ENCODE assay signal across 7 cellular contexts in genomic region chr11:72430743-72431570, GRCh38. TPM values are rescaled to one million over a fixed set of nuclear protein-coding genes. Genes with fewer than 3 reads are reported as not detected.
A peak's percentile ranks its signal among the peaks of the same experiment; 100 is the strongest.
DNase-seq lines count a peak whose midpoint lies in the region; ATAC-seq, FAIRE-seq and TF ChIP-seq lines count a peak whose summit lies in the region.

No MANE protein-coding gene starts in this region.

- TF ChIP-seq CTCF in LNCaP clone FGC (IDR thresholded peaks at IDR 0.05; ENCODE audit: control insufficient read depth, extremely low read depth, insufficient read depth) = peak; percentile 89
- peak; percentile 55 for TF ChIP-seq CTCF in SU-DHL-6 (IDR thresholded peaks at IDR 0.05; ENCODE audit: insufficient read depth, low read length, poor library complexity, severe bottlenecking)
- peak; percentile 42 to 61 (median 46) for TF ChIP-seq CTCF in breast epithelium (IDR thresholded peaks at IDR 0.05)
- peak; percentile 70 for TF ChIP-seq CTCF in kidney (IDR thresholded peaks at IDR 0.05; ENCODE audit: borderline replicate concordance, extremely low read depth, insufficient read depth)

- H2AFZ ChIP-seq in SU-DHL-6 (ENCODE audit: low read depth, low read length, severe bottlenecking) = no peak overlapping the region

- H3F3A ChIP-seq in SU-DHL-6 (ENCODE audit: insufficient read depth) = no peaks in the 10 kb centered on the region

- H3K27ac ChIP-seq in SU-DHL-6 (ENCODE audit: low read depth, low read length) (no peak overlapping the region), breast epithelium (no peak overlapping the region), kidney (ENCODE audit: low read depth in 2 of 2, low read length in 2 of 2) (no peak overlapping the region)

- H3K9me3 ChIP-seq in SU-DHL-6 (ENCODE audit: insufficient read depth, low read length) (no peaks in the 10 kb centered on the region), breast epithelium (no peaks in the 10 kb centered on the region), kidney (ENCODE audit: control insufficient read depth in 1 of 2, low read length in 2 of 2) (no peaks in the 10 kb centered on the region)

- H4K20me1 ChIP-seq in SU-DHL-6 (ENCODE audit: low read depth, low read length) = no peaks in the 10 kb centered on the region

- H3K4me3 ChIP-seq in LNCaP clone FGC (ENCODE audit: low read depth, low read length) (no peak overlapping the region), SU-DHL-6 (ENCODE audit: insufficient read depth, low read length, poor library complexity, severe bottlenecking) (no peak overlapping the region), breast epithelium (no peak overlapping the region), kidney (ENCODE audit: low read length in 2 of 2) (no peak overlapping the region)

- ATAC-seq in GM21825 (IDR thresholded peaks at IDR 0.05; ENCODE audit: unreplicated experiment) = no peak

- intact Hi-C loops in breast epithelium (cut with DNase I; ENCODE audit: low total_unique reads) (no loop called here), kidney (cut with DNase I) (no loop called here)

- peaks cover 17% of the 10 kb centered on the region for H3K79me2 ChIP-seq in SU-DHL-6 (ENCODE audit: insufficient read depth, low read length)

- FAIRE-seq in kidney (lab: Jason Lieb, UNC) = no peak

- no peak for TF ChIP-seq POLR2A in breast epithelium (IDR thresholded peaks at IDR 0.05)

- no peaks in the 10 kb centered on the region; the same call in 1 of the 2 replicates for H3K36me3 ChIP-seq in SU-DHL-6 (ENCODE audit: low read length)
- H3K36me3 ChIP-seq in breast epithelium = no peaks in the 10 kb centered on the region
- H3K36me3 ChIP-seq in kidney (ENCODE audit: control insufficient read depth in 1 of 2, insufficient read depth in 2 of 2, low read length in 2 of 2) = peaks cover 13 to 16% of the 10 kb centered on the region in 2 donors

- no peak overlapping the region for H3K9ac ChIP-seq in SU-DHL-6 (ENCODE audit: low read length)
- no peak overlapping the region for H3K9ac ChIP-seq in kidney (ENCODE audit: low read length in 2 of 2)

- H3K27me3 ChIP-seq in SU-DHL-6 (ENCODE audit: low read length) (no peaks in the 10 kb centered on the region), breast epithelium (no peaks in the 10 kb centered on the region)

- peak; percentile 84 for DNase-seq in G401 (ENCODE audit: low spot score)
- peak; percentile 11 for DNase-seq in LNCaP clone FGC (ENCODE audit: low read depth)
- no peak for DNase-seq in breast epithelium (ENCODE audit: low spot score in 2 of 2)
- peak; percentile 76 for DNase-seq in kidney
- peak; percentile 24 for DNase-seq in stimulated activated CD4-positive, alpha-beta T cell treated with anti-CD3 and anti-CD28 coated beads, Interleukin-4, amount 100 ng/mL, for 48 hours (ENCODE audit: low read depth in 2 of 2)

- peaks cover 0 to 5% of the 10 kb centered on the region in 2 donors for H3K4me1 ChIP-seq in breast epithelium
- H3K4me1 ChIP-seq in kidney (ENCODE audit: control insufficient read depth in 1 of 2, insufficient read depth in 1 of 2, low read depth in 1 of 2, low read length in 2 of 2) = peaks cover 3 to 7% of the 10 kb centered on the region in 2 donors

- H3K9me2 ChIP-seq in SU-DHL-6 (replicated peaks; ENCODE audit: insufficient read depth, low read length) = no peaks in the 10 kb centered on the region

- no peak overlapping the region for H3K4me2 ChIP-seq in SU-DHL-6 (ENCODE audit: low read depth, low read length, poor library complexity, severe bottlenecking)

- in situ Hi-C loops in G401 (cut with HindIII; ENCODE audit: low sequenced_read_pairs) = no loop called here

RNA-seq across cellular contexts. Expression of gene CLPB, which starts 3.4 kb away (rescaled TPM):
- total RNA-seq in G401 (2014; rRNA removed; shearing (Covaris generic)) = 35.5 and 56.5 TPM in 2 replicates
- total RNA-seq in breast epithelium (10 to 100 TPM; 19.0 to 28.8 (median 23.1) TPM), kidney (25.0 TPM)
- polyA plus RNA-seq in kidney (ENCODE audit: insufficient read depth, low read depth, low replicate concordance) = 25.5 TPM

Comparison
In these comparisons a context has a peak if more than half of its experiments do, and no peak if none do; other contexts are left out.
1. DNase-seq: peak in G401 (single experiment), LNCaP clone FGC (single experiment), kidney (single experiment) and stimulated activated CD4-positive, alpha-beta T cell treated with anti-CD3 and anti-CD28 coated beads, Interleukin-4, amount 100 ng/mL, for 48 hours (2 of 2); none in breast epithelium (0 of 2).
2. Peak in every context shown above with its lines, with median percentiles within 50 percentile points of each other: CTCF ChIP-seq.